Comparison of ENCODE assay signal across 1 cellular context in the genomic region with DNA sequence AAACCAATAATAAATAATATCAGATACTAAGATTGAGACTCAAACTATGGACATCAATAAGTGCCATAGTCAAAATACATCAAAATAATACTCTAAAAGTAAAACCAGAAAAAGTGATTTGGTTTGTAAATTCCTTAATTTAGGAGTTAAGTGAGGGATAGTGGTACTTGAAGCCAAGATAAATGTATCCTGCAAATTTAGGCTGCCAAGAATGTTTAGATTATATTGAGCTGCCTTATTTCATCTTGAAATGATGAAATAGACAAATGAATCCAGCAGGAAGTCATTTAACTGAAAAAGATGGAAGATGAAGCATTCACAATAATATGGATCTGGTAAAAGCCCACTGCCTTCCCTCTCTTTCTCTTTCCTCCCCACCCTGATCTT.
TF ChIP-seq lines count a peak whose summit lies in the region.

No MANE protein-coding gene starts in this region.

TF ChIP-seq in IMR-90, 13 proteins besides CTCF, POLR2A, EP300 and RAD21 (continued from another document):
- TF ChIP-seq MXI1 (IDR thresholded peaks at IDR 0.05; ENCODE audit: borderline replicate concordance, low read depth, low read length) (no peak), MAFK (IDR thresholded peaks at IDR 0.05; ENCODE audit: low read depth, low read length) (no peak)
